ENCODE assay signal across 8 cellular contexts in the genomic region with DNA sequence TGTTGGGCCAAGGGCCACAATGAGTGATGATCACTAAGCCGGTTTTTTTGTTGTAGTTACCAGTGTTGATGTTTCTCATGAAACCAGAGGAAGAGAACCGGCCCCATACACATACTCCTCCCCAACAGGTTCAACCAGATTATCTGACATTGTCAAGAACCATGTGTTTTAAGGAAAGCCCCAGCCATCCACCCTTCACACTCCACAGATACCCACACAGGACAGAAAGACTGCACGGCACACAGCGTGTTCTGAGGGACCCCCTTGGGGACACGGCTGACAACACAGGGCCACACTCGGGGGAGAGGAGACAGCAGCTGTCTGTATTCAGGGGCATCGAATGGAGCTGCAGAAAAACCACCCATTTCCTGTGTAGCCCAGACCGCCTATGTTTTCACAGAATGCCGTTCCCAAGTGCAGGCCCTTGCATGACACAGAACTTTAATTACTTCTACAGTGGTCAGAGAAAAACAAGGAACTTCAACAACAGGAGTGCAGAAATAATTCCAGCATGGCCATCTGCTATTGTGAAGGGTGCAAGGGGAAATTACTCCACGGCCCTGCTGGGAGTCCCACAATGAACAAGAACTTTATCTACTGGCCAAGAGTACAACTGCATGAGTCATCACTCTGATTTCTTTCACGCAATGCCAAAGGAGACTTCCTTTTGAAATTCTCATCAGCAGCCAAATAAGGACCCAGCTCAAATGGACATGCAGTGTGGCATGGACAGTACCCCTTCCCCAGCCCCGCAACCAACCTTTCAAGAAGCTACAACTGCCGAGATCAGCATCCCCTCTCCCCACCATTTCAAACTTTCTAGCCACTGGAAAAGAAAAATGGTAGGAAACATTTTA.
A peak's percentile ranks its signal among the peaks of the same experiment; 100 is the strongest.
DNase-seq lines count a peak whose midpoint lies in the region; ATAC-seq lines count a peak whose summit lies in the region.

No MANE protein-coding gene starts in this region.

- DNase-seq in AG20443 (ENCODE audit: low spot score) (peak; percentile 58), NCI-H2029 treated with DMSO at 0.1 percent for 48 hours (lab: John Stamatoyannopoulos, UW) (peak; percentile 11), epidermal melanocyte (ENCODE audit: insufficient read length, low spot score) (peak; percentile 80), memory B cell (ENCODE audit: low spot score in 2 of 2) (peak in 1 of 2 donors; percentile 82), stromal cell of bone marrow (ENCODE audit: low read depth) (peak; percentile 89), NCI-H1436 (lab: John Stamatoyannopoulos, UW) (no peak)
- peak; percentile 41 to 51 for DNase-seq in activated CD4-positive, alpha-beta T cell treated with anti-CD3 and anti-CD28 coated beads, Interleukin-2, amount 50 U/mL, for 48 hours

- peak overlapping the region; percentile 90 for H3K4me3 Mint-ChIP-seq in memory B cell

- no peaks in the 10 kb centered on the region for H3K9me3 Mint-ChIP-seq in memory B cell

- ATAC-seq in GM19351 (IDR thresholded peaks at IDR 0.05; ENCODE audit: unreplicated experiment) (peak; percentile 16), memory B cell (ENCODE audit: low read depth) (peak; percentile 34)

- no peaks in the 10 kb centered on the region for H3K27me3 Mint-ChIP-seq in memory B cell

- H3K4me1 Mint-ChIP-seq in memory B cell = peaks cover 45% of the 10 kb centered on the region

- peak overlapping the region; percentile 100 for H3K27ac Mint-ChIP-seq in memory B cell

- peaks cover 42% of the 10 kb centered on the region for H3K36me3 Mint-ChIP-seq in memory B cell
